In the genomic region with DNA sequence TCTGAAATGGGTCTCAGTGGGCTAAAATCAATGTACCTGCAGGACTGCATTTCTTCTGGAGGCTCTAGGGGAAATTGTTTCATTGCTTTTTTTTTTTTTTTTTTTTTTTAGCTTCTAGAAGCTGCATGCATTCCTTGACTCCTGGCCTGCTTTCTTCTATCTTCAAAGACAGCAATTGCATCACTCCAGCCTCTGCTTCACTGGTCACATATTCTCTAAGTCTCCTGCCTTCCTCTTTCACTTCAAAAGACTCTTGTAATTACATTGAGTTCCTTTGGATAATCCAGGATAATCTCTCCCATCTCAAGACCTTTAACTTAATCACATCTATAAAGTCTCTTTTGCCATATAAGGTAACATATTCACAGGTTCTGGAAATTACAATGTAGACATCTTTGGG, we compare ENCODE assay signal across 25 cellular contexts.
"Had no signal": no experiment of that assay in that cellular context is flagged by ENCODE, and none has a peak within 500 bp of the region (broad histone marks: within the 10 kb centered on the region; RNA-seq: fewer than 3 reads in every experiment).

No MANE protein-coding gene starts in this region.

- DNase-seq: activated CD4-positive, alpha-beta T cell treated with anti-CD3 and anti-CD28 coated beads, Interleukin-2, amount 10 ng/mL, durations not matched to agents 24 days and 14 days; activated CD8-positive, alpha-beta memory T cell treated with anti-CD3 and anti-CD28 coated beads for 24 hours; activated CD8-positive, alpha-beta memory T cell treated with anti-CD3 and anti-CD28 coated beads, Interleukin-2, amount 50 U/mL, for 48 hours; activated effector memory CD4-positive, alpha-beta T cell treated with anti-CD3 and anti-CD28 coated beads, Interleukin-2, amount 50 U/mL, for 16 hours; activated naive CD4-positive, alpha-beta T cell treated with anti-CD3 and anti-CD28 coated beads, Interleukin-2, amount 50 U/mL, for 16 hours; activated T-cell treated with anti-CD3 and anti-CD28 coated beads, Interleukin-2, amount 50 U/mL, for 72 hours; cortex of kidney; effector CD8-positive, alpha-beta T cell; esophagus squamous epithelium; left cardiac atrium; mesenchymal stem cell; mucosa of descending colon; naive B cell; right lobe of liver; small intestine; stimulated activated CD4-positive, alpha-beta T cell treated with anti-CD3 and anti-CD28 coated beads, Interleukin-4, amount 100 ng/mL, for 24 hours; T-helper 1 cell; T-helper 9 cell; testis had no signal

- ATAC-seq: activated T-cell treated with anti-CD3 and anti-CD28 coated beads, Interleukin-2, amount 50 U/mL, for 72 hours; left cardiac atrium; mucosa of descending colon; right lobe of liver; stimulated activated effector memory CD8-positive, alpha-beta T cell treated with anti-CD3 and anti-CD28 coated beads, Interleukin-12 subunit alpha, Interleukin-12 subunit beta, amount 100 ng/mL, for 72 hours had no signal

- H3K4me3 ChIP-seq: ascending aorta, breast epithelium, esophagus squamous epithelium, mucosa of descending colon, right lobe of liver, testis had no signal

- H3K9me3 ChIP-seq: ascending aorta, breast epithelium, esophagus squamous epithelium, mucosa of descending colon, neutrophil, right lobe of liver, testis had no signal

- H3K27me3 Mint-ChIP-seq: type B pancreatic cell had no signal

- H3K9me3 Mint-ChIP-seq: activated CD4-positive, alpha-beta T cell treated with anti-CD3 and anti-CD28 coated beads, Interleukin-2, amount 10 ng/mL, durations not matched to agents 24 days and 14 days; activated T-cell treated with anti-CD3 and anti-CD28 coated beads, Interleukin-2, amount 50 U/mL, for 72 hours; stimulated activated effector memory CD8-positive, alpha-beta T cell treated with anti-CD3 and anti-CD28 coated beads, Interleukin-12 subunit alpha, Interleukin-12 subunit beta, amount 100 ng/mL, for 72 hours; type B pancreatic cell had no signal

- H3K9ac ChIP-seq: parathyroid adenoma had no signal

- H3K36me3 ChIP-seq: ascending aorta, breast epithelium, esophagus squamous epithelium, neutrophil, right lobe of liver had no signal

- H3K4me3 Mint-ChIP-seq: activated CD4-positive, alpha-beta T cell treated with anti-CD3 and anti-CD28 coated beads, Interleukin-2, amount 10 ng/mL, durations not matched to agents 24 days and 14 days; activated T-cell treated with anti-CD3 and anti-CD28 coated beads, Interleukin-2, amount 50 U/mL, for 72 hours; naive B cell; stimulated activated effector memory CD8-positive, alpha-beta T cell treated with anti-CD3 and anti-CD28 coated beads, Interleukin-12 subunit alpha, Interleukin-12 subunit beta, amount 100 ng/mL, for 72 hours; type B pancreatic cell had no signal

- H3K79me2 ChIP-seq: parathyroid adenoma had no signal

- H3K4me1 Mint-ChIP-seq: activated CD4-positive, alpha-beta T cell treated with anti-CD3 and anti-CD28 coated beads, Interleukin-2, amount 10 ng/mL, durations not matched to agents 24 days and 14 days; naive B cell; stimulated activated effector memory CD8-positive, alpha-beta T cell treated with anti-CD3 and anti-CD28 coated beads, Interleukin-12 subunit alpha, Interleukin-12 subunit beta, amount 100 ng/mL, for 72 hours had no signal

- H3K36me3 Mint-ChIP-seq: naive B cell; stimulated activated effector memory CD8-positive, alpha-beta T cell treated with anti-CD3 and anti-CD28 coated beads, Interleukin-12 subunit alpha, Interleukin-12 subunit beta, amount 100 ng/mL, for 72 hours; type B pancreatic cell had no signal

- H2AFZ ChIP-seq: parathyroid adenoma had no signal

- H3K27me3 ChIP-seq: ascending aorta, esophagus squamous epithelium, neutrophil, right lobe of liver, testis had no signal

- H3K27ac ChIP-seq: ascending aorta, breast epithelium, esophagus squamous epithelium, neutrophil, parathyroid adenoma, right lobe of liver, testis had no signal

- H3K27ac Mint-ChIP-seq: activated CD4-positive, alpha-beta T cell treated with anti-CD3 and anti-CD28 coated beads, Interleukin-2, amount 10 ng/mL, durations not matched to agents 24 days and 14 days; activated T-cell treated with anti-CD3 and anti-CD28 coated beads, Interleukin-2, amount 50 U/mL, for 72 hours; naive B cell; stimulated activated effector memory CD8-positive, alpha-beta T cell treated with anti-CD3 and anti-CD28 coated beads, Interleukin-12 subunit alpha, Interleukin-12 subunit beta, amount 100 ng/mL, for 72 hours; type B pancreatic cell had no signal

- H3K4me1 ChIP-seq: ascending aorta, breast epithelium, esophagus squamous epithelium, parathyroid adenoma, right lobe of liver, testis had no signal
